In genomic region chr2:46339676-46340459, GRCh38 we compare ENCODE assay signal across 1 cellular context.
A peak's percentile ranks its signal among the peaks of the same experiment; 100 is the strongest.
TF ChIP-seq lines count a peak whose summit lies in the region.

No MANE protein-coding gene starts in this region.

TF ChIP-seq in K562, 482 proteins besides CTCF, POLR2A, EP300 and RAD21 (continued from another document):
- TF ChIP-seq, protein P1, sequence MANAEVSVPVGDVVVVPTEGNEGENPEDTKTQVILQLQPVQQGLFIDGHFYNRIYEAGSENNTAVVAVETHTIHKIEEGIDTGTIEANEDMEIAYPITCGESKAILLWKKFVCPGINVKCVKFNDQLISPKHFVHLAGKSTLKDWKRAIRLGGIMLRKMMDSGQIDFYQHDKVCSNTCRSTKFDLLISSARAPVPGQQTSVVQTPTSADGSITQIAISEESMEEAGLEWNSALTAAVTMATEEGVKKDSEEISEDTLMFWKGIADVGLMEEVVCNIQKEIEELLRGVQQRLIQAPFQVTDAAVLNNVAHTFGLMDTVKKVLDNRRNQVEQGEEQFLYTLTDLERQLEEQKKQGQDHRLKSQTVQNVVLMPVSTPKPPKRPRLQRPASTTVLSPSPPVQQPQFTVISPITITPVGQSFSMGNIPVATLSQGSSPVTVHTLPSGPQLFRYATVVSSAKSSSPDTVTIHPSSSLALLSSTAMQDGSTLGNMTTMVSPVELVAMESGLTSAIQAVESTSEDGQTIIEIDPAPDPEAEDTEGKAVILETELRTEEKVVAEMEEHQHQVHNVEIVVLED (CRISPR knock-in tag; IDR thresholded peaks at IDR 0.05): peak; percentile 63
- TF ChIP-seq CXXC5 (CRISPR knock-in tag; IDR thresholded peaks at IDR 0.05) (peak; percentile 87), TBL1XR1 (IDR thresholded peaks at IDR 0.05; ENCODE audit: low read length in 2 of 2) (peak; percentile 92 to 98; a peak in 3 of 4 replicates), GTF2A2 (tag; IDR thresholded peaks at IDR 0.05) (no peak), EHMT2 (IDR thresholded peaks at IDR 0.05) (peak; percentile 63; the same call in 1 of the 2 replicates), STAG1 (CRISPR knock-in tag; IDR thresholded peaks at IDR 0.05; ENCODE audit: borderline replicate concordance) (no peak)
